Comparison of ENCODE assay signal across 33 cellular contexts in the genomic region with DNA sequence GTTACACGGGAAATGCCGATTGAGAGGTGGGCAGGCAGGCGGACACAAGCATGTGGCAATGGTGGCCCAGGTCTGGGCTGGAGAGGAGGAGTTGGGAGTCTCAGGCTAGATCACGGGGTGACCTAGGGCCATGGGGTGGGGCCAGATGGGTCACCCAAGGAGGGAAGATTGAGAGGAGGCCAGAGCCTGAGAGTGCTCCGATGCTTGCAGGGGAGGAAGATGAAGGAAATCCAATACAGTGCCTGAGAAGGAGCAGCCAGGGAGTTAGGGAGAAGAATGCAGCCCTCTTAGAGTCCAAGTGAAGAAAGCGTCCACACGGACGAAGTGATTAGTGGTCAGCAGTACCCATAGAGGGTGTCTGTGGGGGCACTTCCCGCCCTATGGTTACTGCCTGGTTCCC.
"Had no signal": no experiment of that assay in that cellular context is flagged by ENCODE, and none has a peak within 500 bp of the region (broad histone marks: within the 10 kb centered on the region; RNA-seq: fewer than 3 reads in every experiment).

No MANE protein-coding gene starts in this region.

- H3K4me3 Mint-ChIP-seq: activated CD4-positive, alpha-beta T cell treated with anti-CD3 and anti-CD28 coated beads, Interleukin-2, amount 10 ng/mL, durations not matched to agents 24 days and 14 days; activated CD8-positive, alpha-beta T cell treated with anti-CD3 and anti-CD28 coated beads for 36 hours; activated naive CD8-positive, alpha-beta T cell treated with anti-CD3 and anti-CD28 coated beads for 36 hours; activated T-cell treated with anti-CD3 and anti-CD28 coated beads, Interleukin-2, amount 50 U/mL, for 72 hours; activated T-helper 17 cell treated with anti-CD3 and anti-CD28 coated beads, Interleukin-2, amount 50 U/mL, for 72 hours had no signal

- H3K36me3 ChIP-seq: breast epithelium had no signal

- DNase-seq: activated CD4-positive, alpha-beta T cell treated with anti-CD3 and anti-CD28 coated beads, Interleukin-2, amount 10 ng/mL, durations not matched to agents 24 days and 14 days; activated CD4-positive, alpha-beta T cell treated with anti-CD3 and anti-CD28 coated beads, Interleukin-2, amount 50 U/mL, for 4 hours; activated CD8-positive, alpha-beta T cell treated with anti-CD3 and anti-CD28 coated beads for 36 hours; activated effector memory CD4-positive, alpha-beta T cell treated with anti-CD3 and anti-CD28 coated beads, Interleukin-2, amount 50 U/mL, for 16 hours; activated naive CD4-positive, alpha-beta T cell; activated naive CD4-positive, alpha-beta T cell treated with anti-CD3 and anti-CD28 coated beads, Interleukin-2, amount 50 U/mL, for 16 hours; activated naive CD8-positive, alpha-beta T cell treated with anti-CD3 and anti-CD28 coated beads for 36 hours; activated T-cell treated with anti-CD3 and anti-CD28 coated beads, Interleukin-2, amount 50 U/mL, for 1 hour; activated T-cell treated with anti-CD3 and anti-CD28 coated beads, Interleukin-2, amount 50 U/mL, for 72 hours; amniotic stem cell; aorta; body of pancreas; Karpas-422; KBM-7; NCI-H1048; NCI-H1105 treated with DMSO at 0.1 percent for 48 hours; NCI-H1436; NCI-H1694; NCI-H1930; NCI-H2081 treated with DMSO at 0.1 percent for 48 hours; NCI-H345; NCI-H510A; NCI-H526; NCI-H748 treated with DMSO at 0.1 percent for 48 hours; NK-92 treated with Interleukin-12 subunit alpha and Interleukin-12 subunit beta, amount 100 ng/mL, for 24 hours; Right ventricle myocardium superior; SW 1271; T-helper 1 cell; T-helper 2 cell; T-helper 9 cell had no signal

- H3K27ac ChIP-seq: body of pancreas, breast epithelium, VCaP had no signal

- H3K9me3 ChIP-seq: body of pancreas, breast epithelium had no signal

- H3K4me1 Mint-ChIP-seq: activated CD4-positive, alpha-beta T cell treated with anti-CD3 and anti-CD28 coated beads, Interleukin-2, amount 10 ng/mL, durations not matched to agents 24 days and 14 days; activated naive CD8-positive, alpha-beta T cell treated with anti-CD3 and anti-CD28 coated beads for 36 hours; activated T-helper 17 cell treated with anti-CD3 and anti-CD28 coated beads, Interleukin-2, amount 50 U/mL, for 72 hours had no signal

- ATAC-seq: activated CD8-positive, alpha-beta T cell treated with anti-CD3 and anti-CD28 coated beads for 36 hours; activated T-cell treated with anti-CD3 and anti-CD28 coated beads, Interleukin-2, amount 50 U/mL, for 72 hours; activated T-helper 17 cell treated with anti-CD3 and anti-CD28 coated beads, Interleukin-2, amount 50 U/mL, for 72 hours; body of pancreas had no signal

- H3K27me3 ChIP-seq: body of pancreas, breast epithelium had no signal

- H3K4me1 ChIP-seq: breast epithelium had no signal

- H3K4me3 ChIP-seq: body of pancreas, breast epithelium had no signal

- H3K27ac Mint-ChIP-seq: activated CD4-positive, alpha-beta T cell treated with anti-CD3 and anti-CD28 coated beads, Interleukin-2, amount 10 ng/mL, durations not matched to agents 24 days and 14 days; activated CD8-positive, alpha-beta T cell treated with anti-CD3 and anti-CD28 coated beads for 36 hours; activated naive CD8-positive, alpha-beta T cell treated with anti-CD3 and anti-CD28 coated beads for 36 hours; activated T-cell treated with anti-CD3 and anti-CD28 coated beads, Interleukin-2, amount 50 U/mL, for 72 hours; activated T-helper 17 cell treated with anti-CD3 and anti-CD28 coated beads, Interleukin-2, amount 50 U/mL, for 72 hours had no signal

- H3K27me3 Mint-ChIP-seq: activated CD4-positive, alpha-beta T cell treated with anti-CD3 and anti-CD28 coated beads, Interleukin-2, amount 10 ng/mL, durations not matched to agents 24 days and 14 days had no signal
